Comparison of ENCODE assay signal across 20 cellular contexts in the genomic region with DNA sequence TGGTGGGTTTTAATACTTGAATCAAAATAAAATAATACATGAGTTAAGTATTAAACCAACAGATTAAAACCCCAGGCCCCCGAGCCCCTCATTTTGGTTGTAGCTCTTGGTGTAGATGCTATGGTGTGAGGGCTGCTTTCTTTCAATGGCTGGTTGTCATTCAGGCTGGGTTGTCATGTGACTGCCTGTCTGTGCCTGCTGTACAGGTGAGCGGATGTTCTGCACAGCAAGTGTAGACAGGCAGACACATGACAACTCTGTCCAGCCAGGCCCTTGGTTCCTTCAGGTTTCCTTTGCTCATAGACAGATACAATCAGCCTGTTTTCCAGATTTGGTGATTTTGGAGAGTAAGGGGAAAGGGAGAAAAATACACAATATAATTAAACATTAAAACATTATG.
DNase-seq lines count a peak whose midpoint lies in the region; ATAC-seq and TF ChIP-seq lines count a peak whose summit lies in the region.
"Had no signal": no experiment of that assay in that cellular context is flagged by ENCODE, and none has a peak within 500 bp of the region (broad histone marks: within the 10 kb centered on the region; RNA-seq: fewer than 3 reads in every experiment).

No MANE protein-coding gene starts in this region.

- POLR2A ChIA-PET in activated CD8-positive, alpha-beta T cell treated with anti-CD3 and anti-CD28 coated beads, Interleukin-2, amount 10 ng/mL, durations not matched to agents 7 days and 5 days (lab: Charles Lee): no interaction called here

- 85% methylated on average over 2 of the region's 2 CpGs for WGBS in right cardiac atrium

- H3K4me3 ChIP-seq in right cardiac atrium (ENCODE audit: low read length): peak overlapping the region; percentile 26
- H3K4me3 ChIP-seq in right atrium auricular region: no peak overlapping the region
- H3K4me3 ChIP-seq in rectal smooth muscle tissue (ENCODE audit: low read length): no peak overlapping the region
- no peak overlapping the region for H3K4me3 ChIP-seq in SJCRH30

- H3K27me3 ChIP-seq in right cardiac atrium (ENCODE audit: control insufficient read depth, insufficient read depth) (no peaks in the 10 kb centered on the region), right atrium auricular region (no peaks in the 10 kb centered on the region), rectal smooth muscle tissue (ENCODE audit: control insufficient read depth, insufficient read depth, low read length) (no peaks in the 10 kb centered on the region), SJCRH30 (no peaks in the 10 kb centered on the region)
- H3K27me3 ChIP-seq: heart right ventricle, tibial nerve had no signal

- H3K36me3 Mint-ChIP-seq in T-helper 2 cell treated with Interferon-gamma antibody and Interleukin-4, amounts not matched to agents 5 μg/mL and 100 μg/mL, for 36 hours (ENCODE audit: low read depth): peaks cover 5% of the 10 kb centered on the region
- H3K36me3 Mint-ChIP-seq in activated CD8-positive, alpha-beta T cell treated with anti-CD3 and anti-CD28 coated beads, Interleukin-2, amount 10 ng/mL, durations not matched to agents 7 days and 5 days (ENCODE audit: low read depth): no peaks in the 10 kb centered on the region
- H3K36me3 Mint-ChIP-seq: activated CD4-positive, alpha-beta memory T cell treated with anti-CD3 and anti-CD28 coated beads for 36 hours; T-cell had no signal

- no peak for DNase-seq in right cardiac atrium
- no peak for DNase-seq in right atrium auricular region (ENCODE audit: low spot score)
- DNase-seq in epithelial cell of prostate (ENCODE audit: low read depth, low spot score): peak; percentile 63
- no peak for DNase-seq in T-helper 2 cell treated with Interferon-gamma antibody and Interleukin-4, amounts not matched to agents 5 μg/mL and 100 μg/mL, for 36 hours (ENCODE audit: low spot score)
- no peak for DNase-seq in inferior parietal cortex (ENCODE audit: extremely low spot score)
- DNase-seq in SJCRH30: no peak
- DNase-seq in activated CD8-positive, alpha-beta T cell treated with anti-CD3 and anti-CD28 coated beads, Interleukin-2, amount 10 ng/mL, durations not matched to agents 7 days and 5 days: no peak
- DNase-seq: activated CD4-positive, alpha-beta memory T cell treated with anti-CD3 and anti-CD28 coated beads for 36 hours; activated T-cell treated with anti-CD3 and anti-CD28 coated beads, Interleukin-2, amount 50 U/mL, for 24 hours; CD4-positive, alpha-beta T cell; DMS79 treated with DMSO at 0.1 percent for 48 hours; heart right ventricle; Karpas-422; kidney; RPMI8226; T-cell had no signal

- H3K27me3 Mint-ChIP-seq in T-helper 2 cell treated with Interferon-gamma antibody and Interleukin-4, amounts not matched to agents 5 μg/mL and 100 μg/mL, for 36 hours (ENCODE audit: low read depth): no peaks in the 10 kb centered on the region
- no peaks in the 10 kb centered on the region for H3K27me3 Mint-ChIP-seq in activated CD8-positive, alpha-beta T cell treated with anti-CD3 and anti-CD28 coated beads, Interleukin-2, amount 10 ng/mL, durations not matched to agents 7 days and 5 days (ENCODE audit: low read depth)
- H3K27me3 Mint-ChIP-seq: activated CD4-positive, alpha-beta memory T cell treated with anti-CD3 and anti-CD28 coated beads for 36 hours; activated naive CD8-positive, alpha-beta T cell; activated T-cell treated with anti-CD3 and anti-CD28 coated beads, Interleukin-2, amount 50 U/mL, for 24 hours; CD4-positive, alpha-beta T cell; progenitor cell of endocrine pancreas; T-cell had no signal

- no peak for TF ChIP-seq CTCF in right atrium auricular region (IDR thresholded peaks at IDR 0.05)

- H3K4me1 ChIP-seq in right cardiac atrium (ENCODE audit: control insufficient read depth, insufficient read depth, low read length) (peaks cover 1% of the 10 kb centered on the region), right atrium auricular region (no peaks in the 10 kb centered on the region), rectal smooth muscle tissue (ENCODE audit: control insufficient read depth, insufficient read depth, low read length) (peaks cover 4% of the 10 kb centered on the region), SJCRH30 (peaks cover 34% of the 10 kb centered on the region)

- H3K27ac Mint-ChIP-seq in T-helper 2 cell treated with Interferon-gamma antibody and Interleukin-4, amounts not matched to agents 5 μg/mL and 100 μg/mL, for 36 hours: no peak overlapping the region
- H3K27ac Mint-ChIP-seq in activated CD8-positive, alpha-beta T cell treated with anti-CD3 and anti-CD28 coated beads, Interleukin-2, amount 10 ng/mL, durations not matched to agents 7 days and 5 days: no peak overlapping the region
- H3K27ac Mint-ChIP-seq: activated CD4-positive, alpha-beta memory T cell treated with anti-CD3 and anti-CD28 coated beads for 36 hours; activated naive CD8-positive, alpha-beta T cell; activated T-cell treated with anti-CD3 and anti-CD28 coated beads, Interleukin-2, amount 50 U/mL, for 24 hours; CD4-positive, alpha-beta T cell; progenitor cell of endocrine pancreas; T-cell had no signal

- H3K27ac ChIP-seq in right cardiac atrium (ENCODE audit: low read length) (peak overlapping the region; percentile 86), right atrium auricular region (peak overlapping the region in 1 of 2 donors; percentile 45), epithelial cell of prostate (peak overlapping the region; percentile 27), rectal smooth muscle tissue (ENCODE audit: low read depth, low read length) (peak overlapping the region; percentile 4), SJCRH30 (no peak overlapping the region)

- H3K4me1 Mint-ChIP-seq in T-helper 2 cell treated with Interferon-gamma antibody and Interleukin-4, amounts not matched to agents 5 μg/mL and 100 μg/mL, for 36 hours (ENCODE audit: low read depth): peaks cover 14% of the 10 kb centered on the region
- peaks cover 6% of the 10 kb centered on the region for H3K4me1 Mint-ChIP-seq in activated CD8-positive, alpha-beta T cell treated with anti-CD3 and anti-CD28 coated beads, Interleukin-2, amount 10 ng/mL, durations not matched to agents 7 days and 5 days (ENCODE audit: low read depth)

- no peak for ATAC-seq in right cardiac atrium
- no peak for ATAC-seq in activated CD8-positive, alpha-beta T cell treated with anti-CD3 and anti-CD28 coated beads, Interleukin-2, amount 10 ng/mL, durations not matched to agents 7 days and 5 days
- ATAC-seq: T-cell had no signal

- H3K4me3 Mint-ChIP-seq in T-helper 2 cell treated with Interferon-gamma antibody and Interleukin-4, amounts not matched to agents 5 μg/mL and 100 μg/mL, for 36 hours: no peak overlapping the region
- H3K4me3 Mint-ChIP-seq in activated CD8-positive, alpha-beta T cell treated with anti-CD3 and anti-CD28 coated beads, Interleukin-2, amount 10 ng/mL, durations not matched to agents 7 days and 5 days: no peak overlapping the region
- H3K4me3 Mint-ChIP-seq: activated CD4-positive, alpha-beta memory T cell treated with anti-CD3 and anti-CD28 coated beads for 36 hours; activated naive CD8-positive, alpha-beta T cell; activated T-cell treated with anti-CD3 and anti-CD28 coated beads, Interleukin-2, amount 50 U/mL, for 24 hours; CD4-positive, alpha-beta T cell; T-cell had no signal

- CTCF ChIA-PET in activated CD8-positive, alpha-beta T cell treated with anti-CD3 and anti-CD28 coated beads, Interleukin-2, amount 10 ng/mL, durations not matched to agents 7 days and 5 days (lab: Charles Lee): no interaction called here

- no peaks in the 10 kb centered on the region for H3K9me3 Mint-ChIP-seq in T-helper 2 cell treated with Interferon-gamma antibody and Interleukin-4, amounts not matched to agents 5 μg/mL and 100 μg/mL, for 36 hours
- H3K9me3 Mint-ChIP-seq in activated CD8-positive, alpha-beta T cell treated with anti-CD3 and anti-CD28 coated beads, Interleukin-2, amount 10 ng/mL, durations not matched to agents 7 days and 5 days (ENCODE audit: insufficient read depth): no peaks in the 10 kb centered on the region
- H3K9me3 Mint-ChIP-seq: activated CD4-positive, alpha-beta memory T cell treated with anti-CD3 and anti-CD28 coated beads for 36 hours; activated T-cell treated with anti-CD3 and anti-CD28 coated beads, Interleukin-2, amount 50 U/mL, for 24 hours; CD4-positive, alpha-beta T cell; T-cell had no signal

- intact Hi-C loops in right cardiac atrium (cut with DNase I): no loop called here

- H3K9me3 ChIP-seq in right cardiac atrium (ENCODE audit: control insufficient read depth, low read length): no peaks in the 10 kb centered on the region
- no peaks in the 10 kb centered on the region for H3K9me3 ChIP-seq in right atrium auricular region
- H3K9me3 ChIP-seq in SJCRH30 (replicated peaks): 0 out of 2 replicates have a peak, but pooled peaks cover 3% of the 10 kb centered on the region
- H3K9me3 ChIP-seq: heart right ventricle, tibial nerve had no signal

- no peak overlapping the region for H3K9ac ChIP-seq in rectal smooth muscle tissue (ENCODE audit: low read length)

- H3K36me3 ChIP-seq in right atrium auricular region: no peaks in the 10 kb centered on the region
- H3K36me3 ChIP-seq in rectal smooth muscle tissue (ENCODE audit: control insufficient read depth, insufficient read depth, low read length): no peaks in the 10 kb centered on the region
- H3K36me3 ChIP-seq in SJCRH30: peaks cover 48% of the 10 kb centered on the region
- H3K36me3 ChIP-seq: heart right ventricle, tibial nerve had no signal
